7 cellular contexts compared by ENCODE assay signal in the genomic region with DNA sequence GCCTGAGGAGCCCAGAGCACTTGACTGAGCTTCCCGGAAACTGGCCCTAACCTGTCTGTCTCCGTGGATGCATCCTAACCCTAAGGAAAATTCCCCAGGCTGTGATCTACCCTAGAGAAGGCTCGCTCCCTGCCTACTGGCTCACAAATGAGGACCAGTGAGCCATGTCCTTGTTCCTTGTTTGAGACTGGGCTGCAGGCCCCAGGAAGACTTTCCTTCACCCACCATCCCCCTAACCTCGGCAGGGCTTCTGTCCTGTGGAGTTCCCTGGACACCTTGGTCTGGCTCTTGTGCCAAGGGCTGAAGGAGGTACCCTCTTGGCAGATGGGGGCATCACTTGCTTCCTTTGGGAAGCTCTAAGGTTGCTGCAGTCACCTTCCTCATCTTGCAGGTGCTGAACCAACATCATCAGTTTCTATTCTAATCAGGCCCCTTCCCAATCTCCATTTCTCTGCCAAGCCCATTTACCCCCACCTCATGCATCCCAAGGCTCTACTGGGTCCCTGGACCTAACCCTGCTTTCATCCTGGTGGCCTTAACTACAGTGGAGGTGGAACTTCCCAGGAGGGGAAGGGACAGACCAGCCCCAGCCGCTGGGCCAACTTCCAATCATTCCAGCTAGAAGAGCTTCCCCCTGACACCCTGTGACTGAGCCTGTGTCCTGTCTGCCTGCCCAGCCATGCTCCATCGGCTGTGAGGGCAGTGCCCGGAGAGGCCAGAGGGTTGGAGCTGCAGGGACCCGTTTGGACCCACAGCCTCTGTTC. TPM values are rescaled to one million over a fixed set of nuclear protein-coding genes. Genes with fewer than 3 reads are reported as not detected.
DNase-seq lines count a peak whose midpoint lies in the region; FAIRE-seq and TF ChIP-seq lines count a peak whose summit lies in the region.

No MANE protein-coding gene starts in this region.

- intact Hi-C loops in kidney (cut with DNase I), result no loop called here

- H3K27ac ChIP-seq in kidney (ENCODE audit: low read depth in 2 of 2, low read length in 2 of 2), result peak overlapping the region; percentile 37 to 72
- H3K27ac ChIP-seq in stomach smooth muscle (ENCODE audit: low read length), result peak overlapping the region; percentile 81

- H3K4me3 ChIP-seq in astrocyte of the cerebellum (ENCODE audit: low read depth, low read length) (peak overlapping the region; percentile 76), kidney (ENCODE audit: low read length in 2 of 2) (peak overlapping the region; percentile 66 to 75), stomach smooth muscle (ENCODE audit: low read length in 2 of 2) (peak overlapping the region; percentile 84 to 89)

- H3K27me3 ChIP-seq in stomach smooth muscle (ENCODE audit: control insufficient read depth in 1 of 2, insufficient read depth in 2 of 2, low read length in 2 of 2), result no peaks in the 10 kb centered on the region

- in situ Hi-C loops in astrocyte of the cerebellum (cut with HindIII; ENCODE audit: low sequenced_read_pairs), result no loop called here

- DNase-seq in HK-2 (ENCODE audit: unreplicated experiment), result peak; percentile 31
- DNase-seq in astrocyte of the cerebellum (ENCODE audit: low read depth), result no peak
- DNase-seq in kidney, result no peak
- no peak for DNase-seq in GM20000 (ENCODE audit: low spot score)
- DNase-seq in activated CD8-positive, alpha-beta memory T cell treated with anti-CD3 and anti-CD28 coated beads, Interleukin-2, amount 50 U/mL, for 4 hours, result no peak
- no peak for DNase-seq in HuH-7 (ENCODE audit: low spot score)

- no peak for FAIRE-seq in kidney (lab: Jason Lieb, UNC)

- peak overlapping the region in 1 of 2 donors; percentile 53 for H3K9ac ChIP-seq in kidney (ENCODE audit: low read length in 2 of 2)
- H3K9ac ChIP-seq in stomach smooth muscle (ENCODE audit: low read length in 2 of 2), result peak overlapping the region; percentile 64 to 81

- H3K4me1 ChIP-seq in kidney (ENCODE audit: control insufficient read depth in 1 of 2, insufficient read depth in 1 of 2, low read depth in 1 of 2, low read length in 2 of 2) (peaks cover 0 to 10% of the 10 kb centered on the region in 2 donors), stomach smooth muscle (ENCODE audit: control insufficient read depth, insufficient read depth, low read length) (peaks cover 25% of the 10 kb centered on the region)

- H3K9me3 ChIP-seq in kidney (ENCODE audit: control insufficient read depth in 1 of 2, low read length in 2 of 2), result no peaks in the 10 kb centered on the region
- H3K9me3 ChIP-seq in stomach smooth muscle (ENCODE audit: control insufficient read depth in 2 of 2, low read length in 2 of 2), result no peaks in the 10 kb centered on the region

- peaks cover 19 to 33% of the 10 kb centered on the region in 2 donors for H3K36me3 ChIP-seq in kidney (ENCODE audit: control insufficient read depth in 1 of 2, insufficient read depth in 2 of 2, low read length in 2 of 2)
- H3K36me3 ChIP-seq in stomach smooth muscle (ENCODE audit: control insufficient read depth in 2 of 2, insufficient read depth in 2 of 2, low read length in 2 of 2), result peaks cover 24 to 35% of the 10 kb centered on the region in 2 donors

- TF ChIP-seq CTCF in astrocyte of the cerebellum (IDR thresholded peaks at IDR 0.05; ENCODE audit: low read depth, low read length, missing control alignments) (no peak), kidney (IDR thresholded peaks at IDR 0.05; ENCODE audit: borderline replicate concordance, extremely low read depth, insufficient read depth) (no peak), GM20000 (IDR thresholded peaks at IDR 0.05; ENCODE audit: extremely low read depth, missing control alignments) (no peak)

RNA-seq across cellular contexts. Expression of a gene that starts 12.4 kb away (rescaled TPM):
- 109 TPM for total RNA-seq in kidney
- 74.3 TPM for polyA plus RNA-seq in kidney (ENCODE audit: insufficient read depth, low read depth, low replicate concordance)

RNA-seq across cellular contexts. Expression of a gene that starts 12.5 kb away (rescaled TPM):
- total RNA-seq in kidney, result 19.8 TPM
- polyA plus RNA-seq in kidney (ENCODE audit: insufficient read depth, low read depth, low replicate concordance), result 8.1 TPM

RNA-seq across cellular contexts. Expression of a gene that starts 12.7 kb away (rescaled TPM):
- total RNA-seq in kidney, result 12.2 TPM
- polyA plus RNA-seq in kidney (ENCODE audit: insufficient read depth, low read depth, low replicate concordance), result 13.5 TPM

RNA-seq across cellular contexts. Expression of a gene that starts 26.3 kb away (rescaled TPM):
- 27.8 TPM for total RNA-seq in kidney
- polyA plus RNA-seq in kidney (ENCODE audit: insufficient read depth, low read depth, low replicate concordance), result 34.9 TPM
